In the genomic region with DNA sequence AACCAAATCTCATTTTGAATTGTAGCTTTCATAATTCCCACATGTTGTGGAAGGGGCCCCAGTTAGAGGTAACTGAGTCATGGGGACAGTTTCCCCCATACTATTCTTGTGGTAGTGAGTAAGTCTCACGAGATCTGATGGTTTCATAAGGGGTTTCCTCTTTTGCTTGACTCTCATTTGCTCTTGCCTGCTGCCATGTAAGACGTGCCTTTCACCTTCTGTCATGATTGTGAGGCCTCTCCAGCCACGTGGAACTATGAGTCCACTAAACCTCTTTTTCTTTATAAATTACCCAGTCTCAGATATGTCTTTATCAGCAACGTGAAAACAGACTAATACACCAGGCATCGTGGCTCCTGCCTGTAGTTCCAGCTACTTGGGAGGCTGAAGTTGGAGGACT, we compare ENCODE assay signal across 3 cellular contexts. TPM values are rescaled to one million over a fixed set of nuclear protein-coding genes. Genes with fewer than 3 reads are reported as not detected.
"Had no signal": no experiment of that assay in that cellular context is flagged by ENCODE, and none has a peak within 500 bp of the region (broad histone marks: within the 10 kb centered on the region; RNA-seq: fewer than 3 reads in every experiment).

No MANE protein-coding gene starts in this region.

RNA-seq across cellular contexts. Expression of gene ZNF132, which starts 10.0 kb away (rescaled TPM):
- total RNA-seq: HepG2, OCI-LY7, PC-3 had no signal
- polyA plus RNA-seq: HepG2 had no signal
